In the genomic region with DNA sequence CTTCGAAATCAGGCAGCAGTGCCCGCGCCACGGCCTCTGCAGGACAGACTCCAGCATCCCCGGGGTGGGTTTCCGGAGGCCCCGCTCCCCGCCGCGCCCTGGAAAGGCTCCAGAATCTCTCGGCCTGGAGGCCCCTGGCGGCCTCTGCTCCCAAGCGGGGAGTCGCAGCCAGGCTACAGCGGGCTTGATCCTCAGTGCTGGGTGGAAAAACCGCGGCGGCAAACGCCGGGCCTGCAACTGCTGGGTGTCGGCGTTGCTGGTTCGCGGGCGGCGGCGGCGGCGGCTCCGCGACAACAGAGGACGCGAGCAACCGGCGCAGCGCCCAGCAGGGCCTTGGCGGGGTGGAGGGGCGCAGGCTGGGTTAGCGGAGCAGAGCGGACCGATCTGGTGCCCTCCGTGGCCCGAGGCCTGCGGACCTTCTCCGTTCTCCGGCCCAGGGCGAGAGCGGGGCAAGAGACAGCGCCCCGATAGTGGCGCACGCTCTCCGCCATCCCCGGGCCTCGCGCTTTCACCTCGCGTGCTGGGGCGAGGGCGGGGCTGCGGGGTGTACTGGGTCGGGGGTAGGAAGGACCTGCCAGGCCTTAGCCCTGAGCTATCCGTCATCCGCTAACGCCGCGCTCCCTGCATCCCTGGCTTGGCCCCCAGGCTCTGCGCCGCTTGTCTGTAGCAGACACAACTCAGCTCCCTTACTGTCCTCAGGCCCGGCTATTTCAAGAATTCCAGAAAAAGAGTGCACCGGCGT, we compare ENCODE assay signal across 9 cellular contexts. TPM values are rescaled to one million over a fixed set of nuclear protein-coding genes. Genes with fewer than 3 reads are reported as not detected.
DNase-seq lines count a peak whose midpoint lies in the region; ATAC-seq and TF ChIP-seq lines count a peak whose summit lies in the region.
"Had no signal": no experiment of that assay in that cellular context is flagged by ENCODE, and none has a peak within 500 bp of the region (broad histone marks: within the 10 kb centered on the region; RNA-seq: fewer than 3 reads in every experiment).

No MANE protein-coding gene starts in this region.

- intact Hi-C loops in mucosa of descending colon (cut with DNase I, micrococcal nuclease), result no loop called here

- no peak for TF ChIP-seq CTCF in epithelial cell of esophagus (IDR thresholded peaks at IDR 0.05; ENCODE audit: insufficient read depth, low read depth, low read length, missing control alignments)
- no peak for TF ChIP-seq CTCF in mucosa of descending colon (IDR thresholded peaks at IDR 0.05)

- H3K9me3 ChIP-seq in mucosa of descending colon, result no peaks in the 10 kb centered on the region
- H3K9me3 ChIP-seq: A549 had no signal

- H3K4me3 ChIP-seq in epithelial cell of esophagus (ENCODE audit: low read length) (peak overlapping the region; percentile 33), mucosa of descending colon (no peak overlapping the region)
- H3K4me3 ChIP-seq: A549 had no signal

- peak; percentile 80 to 88 for DNase-seq in NCI-H2081 (lab: John Stamatoyannopoulos, UW)
- no peak for DNase-seq in NCI-H2081 treated with DMSO at 0.1 percent for 48 hours (lab: John Stamatoyannopoulos, UW)
- DNase-seq in NCI-H526 treated with DMSO at 0.1 percent for 48 hours (lab: John Stamatoyannopoulos, UW), result peak; percentile 85
- DNase-seq in activated CD8-positive, alpha-beta memory T cell treated with anti-CD3 and anti-CD28 coated beads, Interleukin-2, amount 50 U/mL, for 48 hours, result peak; percentile 87
- peak; percentile 36 for DNase-seq in epithelial cell of esophagus (ENCODE audit: low read depth)
- DNase-seq in mucosa of descending colon, result peak; percentile 48 to 83 (median 73)
- peak; percentile 56 to 62 for DNase-seq in stimulated activated CD8-positive, alpha-beta memory T cell treated with anti-CD3 and anti-CD28 coated beads, Interleukin-2, amount 100 ng/mL, for 48 hours (ENCODE audit: low read depth in 2 of 2)

- H3K4me1 ChIP-seq in mucosa of descending colon (ENCODE audit: low read depth), result peaks cover 12% of the 10 kb centered on the region

- ATAC-seq in HG03064 (IDR thresholded peaks at IDR 0.05; ENCODE audit: low read depth, unreplicated experiment) (peak; percentile 31), mucosa of descending colon (peak; percentile 40)
- ATAC-seq: A549 had no signal

- no peaks in the 10 kb centered on the region for H3K36me3 ChIP-seq in mucosa of descending colon (ENCODE audit: low read depth)

RNA-seq across cellular contexts. Expression of gene ZNF292, which starts 3.4 kb away (rescaled TPM):
- 10 to 100 TPM; 40.9 to 83.2 (median 44.4) TPM for total RNA-seq in mucosa of descending colon

RNA-seq across cellular contexts. Expression of gene CGA, which starts 57.1 kb away (rescaled TPM):
- total RNA-seq in mucosa of descending colon, result not detected
